23 cellular contexts compared by ENCODE assay signal in the genomic region with DNA sequence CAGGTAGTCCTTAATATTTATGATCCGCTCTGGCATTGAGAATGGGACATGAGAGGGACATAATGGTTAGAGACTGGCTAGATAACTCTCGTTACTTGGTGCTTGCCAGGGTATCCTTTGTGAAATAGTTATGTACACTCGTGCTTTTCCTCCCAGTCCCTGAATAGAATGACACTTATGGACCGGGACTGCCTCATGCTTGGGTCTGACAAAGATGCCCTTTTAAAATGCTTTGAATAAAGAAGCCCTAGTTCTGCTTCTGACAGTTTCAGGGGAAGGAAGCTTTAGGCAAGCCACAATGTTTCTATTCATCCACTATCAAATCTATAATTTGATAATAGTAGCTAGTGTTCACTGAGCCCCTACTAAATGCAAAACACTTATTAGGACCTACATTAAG.
"Had no signal": no experiment of that assay in that cellular context is flagged by ENCODE, and none has a peak within 500 bp of the region (broad histone marks: within the 10 kb centered on the region; RNA-seq: fewer than 3 reads in every experiment).

No MANE protein-coding gene starts in this region.

- DNase-seq: activated CD4-positive, alpha-beta T cell treated with anti-CD3 and anti-CD28 coated beads for 4 hours; activated CD4-positive, alpha-beta T cell treated with anti-CD3 and anti-CD28 coated beads, Interleukin-2, amount 50 U/mL, for 48 hours; activated CD8-positive, alpha-beta memory T cell treated with anti-CD3 and anti-CD28 coated beads for 24 hours; activated effector memory CD4-positive, alpha-beta T cell treated with anti-CD3 and anti-CD28 coated beads, Interleukin-2, amount 50 U/mL, for 16 hours; activated naive CD4-positive, alpha-beta T cell treated with anti-CD3 and anti-CD28 coated beads for 36 hours; activated naive CD8-positive, alpha-beta T cell treated with anti-CD3 and anti-CD28 coated beads for 36 hours; adrenal gland; cortex of kidney; endodermal cell; foreskin keratinocyte; left ventricle myocardium superior; naive thymus-derived CD4-positive, alpha-beta T cell; right cardiac atrium; stimulated activated naive CD4-positive, alpha-beta T cell; trophoblast cell had no signal

- H3K9me3 ChIP-seq: adrenal gland, ascending aorta, esophagus muscularis mucosa, thoracic aorta had no signal

- H3K79me2 ChIP-seq: parathyroid adenoma had no signal

- H3K27ac Mint-ChIP-seq: activated naive CD4-positive, alpha-beta T cell treated with anti-CD3 and anti-CD28 coated beads for 36 hours; activated naive CD8-positive, alpha-beta T cell treated with anti-CD3 and anti-CD28 coated beads for 36 hours; activated T-helper 1 cell treated with anti-CD3 and anti-CD28 coated beads, Interleukin-12 subunit alpha, Interleukin-12 subunit beta, Interleukin-2, Interleukin-4 antibody, amounts not matched to agents 30 ng/mL and 10 ng/mL and 1 ng/mL, durations not matched to agents 14 hours and 24 hours and 36 hours; brain; endodermal cell; naive thymus-derived CD4-positive, alpha-beta T cell had no signal

- H3K9me3 Mint-ChIP-seq: activated naive CD4-positive, alpha-beta T cell treated with anti-CD3 and anti-CD28 coated beads for 36 hours; activated naive CD8-positive, alpha-beta T cell treated with anti-CD3 and anti-CD28 coated beads for 36 hours; activated T-helper 1 cell treated with anti-CD3 and anti-CD28 coated beads, Interleukin-12 subunit alpha, Interleukin-12 subunit beta, Interleukin-2, Interleukin-4 antibody, amounts not matched to agents 30 ng/mL and 10 ng/mL and 1 ng/mL, durations not matched to agents 14 hours and 24 hours and 36 hours had no signal

- H3K4me1 ChIP-seq: adrenal gland, ascending aorta had no signal

- H2AFZ ChIP-seq: parathyroid adenoma had no signal

- H3K27ac ChIP-seq: adrenal gland, ascending aorta, cardiac muscle cell, esophagus muscularis mucosa, foreskin keratinocyte, parathyroid adenoma, thoracic aorta had no signal

- H3K4me3 Mint-ChIP-seq: activated naive CD4-positive, alpha-beta T cell treated with anti-CD3 and anti-CD28 coated beads for 36 hours; activated naive CD8-positive, alpha-beta T cell treated with anti-CD3 and anti-CD28 coated beads for 36 hours; activated T-helper 1 cell treated with anti-CD3 and anti-CD28 coated beads, Interleukin-12 subunit alpha, Interleukin-12 subunit beta, Interleukin-2, Interleukin-4 antibody, amounts not matched to agents 30 ng/mL and 10 ng/mL and 1 ng/mL, durations not matched to agents 14 hours and 24 hours and 36 hours; brain; endodermal cell; naive thymus-derived CD4-positive, alpha-beta T cell; neural crest cell had no signal

- H3K4me3 ChIP-seq: adrenal gland, ascending aorta, cardiac muscle cell, esophagus muscularis mucosa, thoracic aorta had no signal

- H3K27me3 Mint-ChIP-seq: activated naive CD8-positive, alpha-beta T cell treated with anti-CD3 and anti-CD28 coated beads for 36 hours; brain; naive thymus-derived CD4-positive, alpha-beta T cell had no signal

- H3K36me3 Mint-ChIP-seq: activated naive CD8-positive, alpha-beta T cell treated with anti-CD3 and anti-CD28 coated beads for 36 hours; brain had no signal

- H3K9ac ChIP-seq: parathyroid adenoma had no signal

- ATAC-seq: foreskin keratinocyte; left ventricle myocardium superior; naive thymus-derived CD4-positive, alpha-beta T cell; right cardiac atrium had no signal

- H3K36me3 ChIP-seq: adrenal gland, ascending aorta, cardiac muscle cell, esophagus muscularis mucosa, thoracic aorta had no signal

- H3K27me3 ChIP-seq: adrenal gland, ascending aorta, cardiac muscle cell, esophagus muscularis mucosa, foreskin keratinocyte had no signal
